3 cellular contexts compared by ENCODE assay signal in the genomic region with DNA sequence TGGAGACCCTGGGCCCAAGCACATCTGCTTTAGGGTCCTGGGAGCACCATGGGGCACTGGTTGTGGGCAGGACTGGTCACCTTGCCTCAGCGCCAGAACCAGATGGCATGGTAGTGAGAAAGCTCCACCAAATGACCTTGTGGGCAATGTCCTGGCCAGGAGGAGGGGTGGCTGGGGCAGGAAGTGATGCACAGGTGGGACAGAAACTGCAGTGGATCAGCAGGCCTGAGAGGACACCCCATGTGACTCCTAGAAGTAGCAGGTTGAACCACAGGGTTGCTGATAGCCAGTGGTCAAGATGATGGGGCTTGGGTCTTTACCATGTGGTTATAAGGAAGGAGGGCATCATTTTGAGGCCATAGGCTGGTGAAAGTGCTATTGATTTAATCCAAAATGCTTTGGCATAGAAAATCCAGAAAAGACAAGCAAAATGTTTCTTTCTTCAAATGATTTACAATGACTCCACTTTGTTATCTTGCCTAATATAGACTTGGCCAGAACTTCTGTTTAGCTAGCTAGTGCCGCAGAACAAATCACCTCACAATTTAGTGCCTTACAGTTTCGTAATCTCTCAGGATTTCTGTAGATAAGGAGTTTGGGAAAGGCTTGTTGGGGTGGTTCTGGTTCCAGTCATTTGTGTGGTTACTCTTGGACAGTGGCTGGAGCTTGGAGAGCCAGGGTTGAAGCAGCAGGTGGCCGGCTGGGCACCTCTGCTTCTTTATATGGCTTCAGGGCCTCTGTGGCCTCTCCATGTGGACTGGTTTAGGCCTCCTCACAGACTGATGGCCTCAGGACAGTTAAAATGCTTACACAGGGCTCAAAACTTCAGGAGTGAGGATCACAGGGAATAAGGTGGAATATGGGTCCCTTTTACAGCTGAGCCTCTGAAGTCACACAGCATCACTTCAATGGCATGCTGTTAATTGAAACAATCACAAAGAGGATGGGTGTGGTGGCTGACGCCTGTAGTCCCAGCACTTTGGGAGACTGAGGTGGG.
A peak's percentile ranks its signal among the peaks of the same experiment; 100 is the strongest.
TF ChIP-seq lines count a peak whose summit lies in the region.

No MANE protein-coding gene starts in this region.

TF ChIP-seq in SK-N-SH, 30 proteins besides CTCF, POLR2A, EP300 and RAD21:
- TF ChIP-seq TEAD4 (IDR thresholded peaks at IDR 0.05; ENCODE audit: borderline replicate concordance, insufficient read depth) (no peak), SIN3A (IDR thresholded peaks at IDR 0.05; ENCODE audit: borderline replicate concordance, low read depth, low read length) (no peak), GATA2 (CRISPR knock-in tag; IDR thresholded peaks at IDR 0.05) (no peak), FOSL2 (IDR thresholded peaks at IDR 0.05; ENCODE audit: borderline replicate concordance, low read depth) (no peak), TCF12 (IDR thresholded peaks at IDR 0.05) (no peak), NRF1 (IDR thresholded peaks at IDR 0.05; ENCODE audit: low read depth, low read length) (no peak), FOXM1 (IDR thresholded peaks at IDR 0.05; ENCODE audit: low read depth) (no peak), JUND (IDR thresholded peaks at IDR 0.05) (no peak), CHD2 (IDR thresholded peaks at IDR 0.05; ENCODE audit: low read length, partially characterized antibody) (no peak), GABPA (IDR thresholded peaks at IDR 0.05; ENCODE audit: low read depth) (no peak), RXRA (IDR thresholded peaks at IDR 0.05; ENCODE audit: borderline replicate concordance, low read depth) (no peak), MEF2A (IDR thresholded peaks at IDR 0.05; ENCODE audit: borderline replicate concordance, low read depth) (no peak), POLR2AphosphoS5 (IDR thresholded peaks at IDR 0.05; ENCODE audit: low read depth, low read length) (no peak), RFX5 (IDR thresholded peaks at IDR 0.05; ENCODE audit: low read length) (no peak), FOXJ3 (CRISPR knock-in tag; IDR thresholded peaks at IDR 0.05) (no peak)
- TF ChIP-seq, protein P1, sequence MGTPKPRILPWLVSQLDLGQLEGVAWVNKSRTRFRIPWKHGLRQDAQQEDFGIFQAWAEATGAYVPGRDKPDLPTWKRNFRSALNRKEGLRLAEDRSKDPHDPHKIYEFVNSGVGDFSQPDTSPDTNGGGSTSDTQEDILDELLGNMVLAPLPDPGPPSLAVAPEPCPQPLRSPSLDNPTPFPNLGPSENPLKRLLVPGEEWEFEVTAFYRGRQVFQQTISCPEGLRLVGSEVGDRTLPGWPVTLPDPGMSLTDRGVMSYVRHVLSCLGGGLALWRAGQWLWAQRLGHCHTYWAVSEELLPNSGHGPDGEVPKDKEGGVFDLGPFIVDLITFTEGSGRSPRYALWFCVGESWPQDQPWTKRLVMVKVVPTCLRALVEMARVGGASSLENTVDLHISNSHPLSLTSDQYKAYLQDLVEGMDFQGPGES (IDR thresholded peaks at IDR 0.05; ENCODE audit: low read depth, low read length), result no peak
- TF ChIP-seq, protein P2, sequence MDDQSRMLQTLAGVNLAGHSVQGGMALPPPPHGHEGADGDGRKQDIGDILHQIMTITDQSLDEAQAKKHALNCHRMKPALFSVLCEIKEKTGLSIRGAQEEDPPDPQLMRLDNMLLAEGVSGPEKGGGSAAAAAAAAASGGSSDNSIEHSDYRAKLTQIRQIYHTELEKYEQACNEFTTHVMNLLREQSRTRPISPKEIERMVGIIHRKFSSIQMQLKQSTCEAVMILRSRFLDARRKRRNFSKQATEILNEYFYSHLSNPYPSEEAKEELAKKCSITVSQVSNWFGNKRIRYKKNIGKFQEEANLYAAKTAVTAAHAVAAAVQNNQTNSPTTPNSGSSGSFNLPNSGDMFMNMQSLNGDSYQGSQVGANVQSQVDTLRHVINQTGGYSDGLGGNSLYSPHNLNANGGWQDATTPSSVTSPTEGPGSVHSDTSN (IDR thresholded peaks at IDR 0.05), result no peak
- TF ChIP-seq, protein P3, sequence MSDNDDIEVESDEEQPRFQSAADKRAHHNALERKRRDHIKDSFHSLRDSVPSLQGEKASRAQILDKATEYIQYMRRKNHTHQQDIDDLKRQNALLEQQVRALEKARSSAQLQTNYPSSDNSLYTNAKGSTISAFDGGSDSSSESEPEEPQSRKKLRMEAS (IDR thresholded peaks at IDR 0.05; ENCODE audit: low read depth), result no peak

TF ChIP-seq in SK-N-SH treated with all-trans-retinoic acid at 6 μM for 48 hours, 23 proteins besides CTCF, POLR2A, EP300 and RAD21 (continues in another document):
- TF ChIP-seq PATZ1 (CRISPR knock-in tag; IDR thresholded peaks at IDR 0.05; ENCODE audit: borderline replicate concordance) (no peak), ZNF8 (CRISPR knock-in tag; IDR thresholded peaks at IDR 0.05) (no peak), ESRRG (CRISPR knock-in tag; IDR thresholded peaks at IDR 0.05) (no peak), GLIS3 (CRISPR knock-in tag; IDR thresholded peaks at IDR 0.05) (no peak), ISL1 (CRISPR knock-in tag; IDR thresholded peaks at IDR 0.05) (no peak), CSRNP3 (CRISPR knock-in tag; IDR thresholded peaks at IDR 0.05) (no peak), CSDC2 (CRISPR knock-in tag; IDR thresholded peaks at IDR 0.05) (no peak), SNAI2 (CRISPR knock-in tag; IDR thresholded peaks at IDR 0.05) (no peak), ZNF565 (CRISPR knock-in tag; conservative IDR thresholded peaks at IDR 0.05; ENCODE audit: low read depth) (no peak), ZFP3 (CRISPR knock-in tag; IDR thresholded peaks at IDR 0.05) (no peak), TSHZ2 (CRISPR knock-in tag; IDR thresholded peaks at IDR 0.05) (no peak), OSR1 (CRISPR knock-in tag; IDR thresholded peaks at IDR 0.05) (no peak), ZFP30 (CRISPR knock-in tag; IDR thresholded peaks at IDR 0.05) (no peak)

TF ChIP-seq in K562, 482 proteins besides CTCF, POLR2A, EP300 and RAD21:
- TF ChIP-seq BRF1 (IDR thresholded peaks at IDR 0.05; ENCODE audit: borderline replicate concordance, extremely low read depth, insufficient read length) (no peak), CCNT2 (IDR thresholded peaks at IDR 0.05; ENCODE audit: borderline replicate concordance, extremely low read depth, insufficient read length, low read depth, low read length) (no peak), TSHZ1 (CRISPR knock-in tag; IDR thresholded peaks at IDR 0.05) (no peak), PBX2 (CRISPR knock-in tag; IDR thresholded peaks at IDR 0.05; ENCODE audit: low read depth) (no peak), PBX2 (tag; conservative IDR thresholded peaks at IDR 0.05; ENCODE audit: low read depth) (peak; percentile 41; the same call in 1 of the 2 replicates), ZNF584 (CRISPR knock-in tag; IDR thresholded peaks at IDR 0.05; ENCODE audit: low read depth) (no peak), WHSC1 (IDR thresholded peaks at IDR 0.05; ENCODE audit: low read length) (no peak), HNRNPH1 (optimal IDR thresholded peaks at IDR 0.05; ENCODE audit: low read depth, low read length) (no peak), KHSRP (IDR thresholded peaks at IDR 0.05) (no peak), MTA2 (IDR thresholded peaks at IDR 0.05; ENCODE audit: low read depth) (no peak), CEBPG (CRISPR knock-in tag; IDR thresholded peaks at IDR 0.05) (no peak), CEBPG (tag; conservative IDR thresholded peaks at IDR 0.05 in 1 of 2, IDR thresholded peaks at IDR 0.05 in 1 of 2) (peak; percentile 69 to 78), BCOR (IDR thresholded peaks at IDR 0.05) (no peak), ZNF41 (CRISPR knock-in tag; conservative IDR thresholded peaks at IDR 0.05) (no peak), BRCA1 (IDR thresholded peaks at IDR 0.05) (no peak), BRCA1 (CRISPR knock-in tag; IDR thresholded peaks at IDR 0.05) (no peak), CEBPB (tag; IDR thresholded peaks at IDR 0.05) (peak; percentile 56; the same call in 1 of the 2 replicates)
